7 cellular contexts compared by ENCODE assay signal in genomic region chr1:183807549-183808168, GRCh38. TPM values are rescaled to one million over a fixed set of nuclear protein-coding genes. Genes with fewer than 3 reads are reported as not detected.
A peak's percentile ranks its signal among the peaks of the same experiment; 100 is the strongest.
DNase-seq lines count a peak whose midpoint lies in the region; ATAC-seq and FAIRE-seq lines count a peak whose summit lies in the region.

No MANE protein-coding gene starts in this region.

- no peak for FAIRE-seq in HTR-8/SVneo (lab: Jason Lieb, UNC)

- DNase-seq in dermis blood vessel endothelial cell (peak; percentile 57), sciatic nerve (ENCODE audit: low spot score) (no peak), HTR-8/SVneo (ENCODE audit: insufficient read length, low spot score) (no peak), H4 (ENCODE audit: low spot score) (no peak)
- DNase-seq in stimulated activated naive CD4-positive, alpha-beta T cell (lab: John Stamatoyannopoulos, UW): no peak

- intact Hi-C loops in sciatic nerve (cut with DNase I): no loop called here

- peak; percentile 54 for ATAC-seq in GM19438 (IDR thresholded peaks at IDR 0.05; ENCODE audit: low read depth, unreplicated experiment)
- peak; percentile 60 for ATAC-seq in HG03175 (IDR thresholded peaks at IDR 0.05; ENCODE audit: unreplicated experiment)
- peak; percentile 21 for ATAC-seq in sciatic nerve

RNA-seq across cellular contexts. Expression of gene RGL1, which starts 2.7 kb away (rescaled TPM):
- total RNA-seq in dermis blood vessel endothelial cell: 28.8 and 29.3 TPM in 2 replicates
- 76.9 TPM for total RNA-seq in sciatic nerve
- total RNA-seq in H4 (2014; rRNA removed; shearing (Covaris generic)): 14.9 and 18.7 TPM in 2 replicates
